1 cellular context compared by ENCODE assay signal in genomic region chr19:1016647-1017114, GRCh38.
TF ChIP-seq lines count a peak whose summit lies in the region.

No MANE protein-coding gene starts in this region.

TF ChIP-seq in HepG2, 621 proteins besides CTCF, POLR2A, EP300 and RAD21 (continued from another document and continues in another):
- TF ChIP-seq, protein P1, sequence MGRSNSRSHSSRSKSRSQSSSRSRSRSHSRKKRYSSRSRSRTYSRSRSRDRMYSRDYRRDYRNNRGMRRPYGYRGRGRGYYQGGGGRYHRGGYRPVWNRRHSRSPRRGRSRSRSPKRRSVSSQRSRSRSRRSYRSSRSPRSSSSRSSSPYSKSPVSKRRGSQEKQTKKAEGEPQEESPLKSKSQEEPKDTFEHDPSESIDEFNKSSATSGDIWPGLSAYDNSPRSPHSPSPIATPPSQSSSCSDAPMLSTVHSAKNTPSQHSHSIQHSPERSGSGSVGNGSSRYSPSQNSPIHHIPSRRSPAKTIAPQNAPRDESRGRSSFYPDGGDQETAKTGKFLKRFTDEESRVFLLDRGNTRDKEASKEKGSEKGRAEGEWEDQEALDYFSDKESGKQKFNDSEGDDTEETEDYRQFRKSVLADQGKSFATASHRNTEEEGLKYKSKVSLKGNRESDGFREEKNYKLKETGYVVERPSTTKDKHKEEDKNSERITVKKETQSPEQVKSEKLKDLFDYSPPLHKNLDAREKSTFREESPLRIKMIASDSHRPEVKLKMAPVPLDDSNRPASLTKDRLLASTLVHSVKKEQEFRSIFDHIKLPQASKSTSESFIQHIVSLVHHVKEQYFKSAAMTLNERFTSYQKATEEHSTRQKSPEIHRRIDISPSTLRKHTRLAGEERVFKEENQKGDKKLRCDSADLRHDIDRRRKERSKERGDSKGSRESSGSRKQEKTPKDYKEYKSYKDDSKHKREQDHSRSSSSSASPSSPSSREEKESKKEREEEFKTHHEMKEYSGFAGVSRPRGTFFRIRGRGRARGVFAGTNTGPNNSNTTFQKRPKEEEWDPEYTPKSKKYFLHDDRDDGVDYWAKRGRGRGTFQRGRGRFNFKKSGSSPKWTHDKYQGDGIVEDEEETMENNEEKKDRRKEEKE (IDR thresholded peaks at IDR 0.05) = no peak
- no peak for TF ChIP-seq REPIN1 (CRISPR knock-in tag; IDR thresholded peaks at IDR 0.05; ENCODE audit: borderline replicate concordance, low read depth)
- TF ChIP-seq RERE (CRISPR knock-in tag; IDR thresholded peaks at IDR 0.05; ENCODE audit: low read depth) = no peak
- TF ChIP-seq DZIP1 (CRISPR knock-in tag; IDR thresholded peaks at IDR 0.05) = no peak
- 0 out of 2 replicates have a peak, but pooled peaks have one; percentile 13 for TF ChIP-seq SAP130 (CRISPR knock-in tag; IDR thresholded peaks at IDR 0.05; ENCODE audit: low read depth)
- no peak for TF ChIP-seq ZNF672 (CRISPR knock-in tag; IDR thresholded peaks at IDR 0.05)
- TF ChIP-seq ZKSCAN1 (IDR thresholded peaks at IDR 0.05; ENCODE audit: low read length) = no peak
- TF ChIP-seq MTA3 (CRISPR knock-in tag; IDR thresholded peaks at IDR 0.05) = no peak
- no peak for TF ChIP-seq KDM1A (CRISPR knock-in tag; IDR thresholded peaks at IDR 0.05)
- TF ChIP-seq ZNF143 (CRISPR knock-in tag; IDR thresholded peaks at IDR 0.05) = no peak
- TF ChIP-seq BATF2 (CRISPR knock-in tag; IDR thresholded peaks at IDR 0.05) = no peak
- TF ChIP-seq ZNF629 (CRISPR knock-in tag; conservative IDR thresholded peaks at IDR 0.05) = no peak
- TF ChIP-seq ZNF383 (CRISPR knock-in tag; IDR thresholded peaks at IDR 0.05; ENCODE audit: borderline replicate concordance) = no peak
- no peak for TF ChIP-seq NR2C2 (CRISPR knock-in tag; IDR thresholded peaks at IDR 0.05; ENCODE audit: borderline replicate concordance)
- no peak for TF ChIP-seq ZNF572 (CRISPR knock-in tag; IDR thresholded peaks at IDR 0.05)
- no peak for TF ChIP-seq TCF7L2 (IDR thresholded peaks at IDR 0.05; ENCODE audit: low read depth, low read length)
- TF ChIP-seq USF2 (IDR thresholded peaks at IDR 0.05; ENCODE audit: low read depth, low read length) = no peak
- no peak for TF ChIP-seq USF2 (CRISPR knock-in tag; IDR thresholded peaks at IDR 0.05; ENCODE audit: borderline replicate concordance)
- no peak for TF ChIP-seq NCOA5 (CRISPR knock-in tag; IDR thresholded peaks at IDR 0.05)
- TF ChIP-seq, protein P2, sequence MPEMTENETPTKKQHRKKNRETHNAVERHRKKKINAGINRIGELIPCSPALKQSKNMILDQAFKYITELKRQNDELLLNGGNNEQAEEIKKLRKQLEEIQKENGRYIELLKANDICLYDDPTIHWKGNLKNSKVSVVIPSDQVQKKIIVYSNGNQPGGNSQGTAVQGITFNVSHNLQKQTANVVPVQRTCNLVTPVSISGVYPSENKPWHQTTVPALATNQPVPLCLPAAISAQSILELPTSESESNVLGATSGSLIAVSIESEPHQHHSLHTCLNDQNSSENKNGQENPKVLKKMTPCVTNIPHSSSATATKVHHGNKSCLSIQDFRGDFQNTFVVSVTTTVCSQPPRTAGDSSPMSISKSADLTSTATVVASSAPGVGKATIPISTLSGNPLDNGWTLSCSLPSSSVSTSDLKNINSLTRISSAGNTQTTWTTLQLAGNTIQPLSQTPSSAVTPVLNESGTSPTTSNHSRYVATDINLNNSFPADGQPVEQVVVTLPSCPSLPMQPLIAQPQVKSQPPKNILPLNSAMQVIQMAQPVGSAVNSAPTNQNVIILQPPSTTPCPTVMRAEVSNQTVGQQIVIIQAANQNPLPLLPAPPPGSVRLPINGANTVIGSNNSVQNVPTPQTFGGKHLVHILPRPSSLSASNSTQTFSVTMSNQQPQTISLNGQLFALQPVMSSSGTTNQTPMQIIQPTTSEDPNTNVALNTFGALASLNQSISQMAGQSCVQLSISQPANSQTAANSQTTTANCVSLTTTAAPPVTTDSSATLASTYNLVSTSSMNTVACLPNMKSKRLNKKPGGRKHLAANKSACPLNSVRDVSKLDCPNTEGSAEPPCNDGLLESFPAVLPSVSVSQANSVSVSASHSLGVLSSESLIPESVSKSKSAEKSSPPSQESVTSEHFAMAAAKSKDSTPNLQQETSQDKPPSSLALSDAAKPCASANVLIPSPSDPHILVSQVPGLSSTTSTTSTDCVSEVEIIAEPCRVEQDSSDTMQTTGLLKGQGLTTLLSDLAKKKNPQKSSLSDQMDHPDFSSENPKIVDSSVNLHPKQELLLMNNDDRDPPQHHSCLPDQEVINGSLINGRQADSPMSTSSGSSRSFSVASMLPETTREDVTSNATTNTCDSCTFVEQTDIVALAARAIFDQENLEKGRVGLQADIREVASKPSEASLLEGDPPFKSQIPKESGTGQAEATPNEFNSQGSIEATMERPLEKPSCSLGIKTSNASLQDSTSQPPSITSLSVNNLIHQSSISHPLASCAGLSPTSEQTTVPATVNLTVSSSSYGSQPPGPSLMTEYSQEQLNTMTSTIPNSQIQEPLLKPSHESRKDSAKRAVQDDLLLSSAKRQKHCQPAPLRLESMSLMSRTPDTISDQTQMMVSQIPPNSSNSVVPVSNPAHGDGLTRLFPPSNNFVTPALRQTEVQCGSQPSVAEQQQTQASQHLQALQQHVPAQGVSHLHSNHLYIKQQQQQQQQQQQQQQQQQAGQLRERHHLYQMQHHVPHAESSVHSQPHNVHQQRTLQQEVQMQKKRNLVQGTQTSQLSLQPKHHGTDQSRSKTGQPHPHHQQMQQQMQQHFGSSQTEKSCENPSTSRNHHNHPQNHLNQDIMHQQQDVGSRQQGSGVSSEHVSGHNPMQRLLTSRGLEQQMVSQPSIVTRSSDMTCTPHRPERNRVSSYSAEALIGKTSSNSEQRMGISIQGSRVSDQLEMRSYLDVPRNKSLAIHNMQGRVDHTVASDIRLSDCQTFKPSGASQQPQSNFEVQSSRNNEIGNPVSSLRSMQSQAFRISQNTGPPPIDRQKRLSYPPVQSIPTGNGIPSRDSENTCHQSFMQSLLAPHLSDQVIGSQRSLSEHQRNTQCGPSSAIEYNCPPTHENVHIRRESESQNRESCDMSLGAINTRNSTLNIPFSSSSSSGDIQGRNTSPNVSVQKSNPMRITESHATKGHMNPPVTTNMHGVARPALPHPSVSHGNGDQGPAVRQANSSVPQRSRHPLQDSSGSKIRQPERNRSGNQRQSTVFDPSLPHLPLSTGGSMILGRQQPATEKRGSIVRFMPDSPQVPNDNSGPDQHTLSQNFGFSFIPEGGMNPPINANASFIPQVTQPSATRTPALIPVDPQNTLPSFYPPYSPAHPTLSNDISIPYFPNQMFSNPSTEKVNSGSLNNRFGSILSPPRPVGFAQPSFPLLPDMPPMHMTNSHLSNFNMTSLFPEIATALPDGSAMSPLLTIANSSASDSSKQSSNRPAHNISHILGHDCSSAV (CRISPR knock-in tag; IDR thresholded peaks at IDR 0.05; ENCODE audit: borderline replicate concordance) = no peak
- TF ChIP-seq MZF1 (CRISPR knock-in tag; IDR thresholded peaks at IDR 0.05; ENCODE audit: borderline replicate concordance) = no peak
- TF ChIP-seq MYPOP (CRISPR knock-in tag; IDR thresholded peaks at IDR 0.05) = no peak
- TF ChIP-seq ZNF724P (CRISPR knock-in tag; IDR thresholded peaks at IDR 0.05; ENCODE audit: borderline replicate concordance) = no peak
- TF ChIP-seq ZSCAN25 (CRISPR knock-in tag; IDR thresholded peaks at IDR 0.05) = no peak
- no peak for TF ChIP-seq MAFG (CRISPR knock-in tag; IDR thresholded peaks at IDR 0.05)
- TF ChIP-seq SNAPC5 (CRISPR knock-in tag; IDR thresholded peaks at IDR 0.05; ENCODE audit: borderline replicate concordance) = no peak
- no peak for TF ChIP-seq HNRNPL (IDR thresholded peaks at IDR 0.05; ENCODE audit: low read depth, low read length)
- no peak for TF ChIP-seq ZFY (CRISPR knock-in tag; IDR thresholded peaks at IDR 0.05)
- TF ChIP-seq ZC3H13 (CRISPR knock-in tag; IDR thresholded peaks at IDR 0.05) = no peak
